ENCODE assay signal across 12 cellular contexts in the genomic region with DNA sequence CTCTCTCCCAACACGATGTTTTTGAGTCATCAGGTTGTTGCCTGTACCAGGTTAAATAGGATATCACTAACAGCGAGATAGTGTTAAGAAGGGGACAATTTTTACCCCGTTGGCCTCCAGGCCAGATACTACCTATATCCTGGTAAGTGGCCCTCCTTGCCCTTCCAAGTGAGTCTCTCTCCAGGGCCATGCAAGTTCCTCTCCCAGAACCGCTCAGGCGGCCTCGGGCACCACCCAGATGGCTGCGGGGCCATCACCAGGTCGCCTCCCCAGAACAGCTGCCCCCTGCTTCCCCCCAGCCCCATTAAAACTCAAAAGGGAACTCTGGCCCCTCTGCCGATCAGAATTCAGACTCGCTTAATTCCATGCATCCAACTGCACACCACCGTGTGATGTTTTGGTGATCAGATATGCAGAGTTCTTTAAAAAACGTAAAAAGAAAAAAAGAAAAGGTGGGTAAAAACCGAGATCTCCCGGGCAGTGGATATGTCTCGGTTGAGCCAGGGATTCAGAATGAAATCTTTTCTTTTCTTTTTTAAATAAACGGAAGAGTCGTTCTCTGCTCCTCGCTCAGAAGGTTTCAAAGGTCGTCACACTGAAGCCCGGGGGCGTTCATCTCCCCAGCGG. TPM values are rescaled to one million over a fixed set of nuclear protein-coding genes. Genes with fewer than 3 reads are reported as not detected.
DNase-seq lines count a peak whose midpoint lies in the region; ATAC-seq and TF ChIP-seq lines count a peak whose summit lies in the region.
"Had no signal": no experiment of that assay in that cellular context is flagged by ENCODE, and none has a peak within 500 bp of the region (broad histone marks: within the 10 kb centered on the region; RNA-seq: fewer than 3 reads in every experiment).

No MANE protein-coding gene starts in this region.

- H3K27me3 ChIP-seq in iPS-15b (ENCODE audit: control insufficient read depth, insufficient read depth, low read length) (no peaks in the 10 kb centered on the region), spleen (replicated peaks in 1 of 7) (peaks cover 6 to 64% (median 54%) of the 10 kb centered on the region in 7 donors)

- peak overlapping the region; percentile 7; the same call in 1 of the 2 replicates for H2AFZ ChIP-seq in OCI-LY7 (ENCODE audit: low read length)

- H3K79me2 ChIP-seq in OCI-LY7 (ENCODE audit: insufficient read depth, low read depth, low read length): no peaks in the 10 kb centered on the region

- H3K27ac Mint-ChIP-seq in activated CD4-positive, alpha-beta T cell treated with anti-CD3 and anti-CD28 coated beads, Interleukin-2, amount 10 ng/mL, durations not matched to agents 7 days and 5 days: no peak overlapping the region

- no peaks in the 10 kb centered on the region for H3K9me3 Mint-ChIP-seq in activated CD4-positive, alpha-beta T cell treated with anti-CD3 and anti-CD28 coated beads, Interleukin-2, amount 10 ng/mL, durations not matched to agents 7 days and 5 days

- H3K4me2 ChIP-seq in OCI-LY7 (ENCODE audit: low read length): no peak overlapping the region; the same call in 1 of the 2 replicates

- ATAC-seq in HG03565 (IDR thresholded peaks at IDR 0.05; ENCODE audit: unreplicated experiment) (no peak), HG03571 (IDR thresholded peaks at IDR 0.05; ENCODE audit: unreplicated experiment) (no peak)
- ATAC-seq: psoas muscle had no signal

- H3K27me3 Mint-ChIP-seq in activated CD4-positive, alpha-beta T cell treated with anti-CD3 and anti-CD28 coated beads, Interleukin-2, amount 10 ng/mL, durations not matched to agents 7 days and 5 days: peaks cover 64% of the 10 kb centered on the region

- peak overlapping the region; percentile 57 for H3K9ac ChIP-seq in iPS-15b (ENCODE audit: low read depth, low read length)

- no peaks in the 10 kb centered on the region for H4K20me1 ChIP-seq in OCI-LY7 (ENCODE audit: insufficient read depth, low read length)

- peak overlapping the region; percentile 26 for H3K4me3 Mint-ChIP-seq in activated CD4-positive, alpha-beta T cell treated with anti-CD3 and anti-CD28 coated beads, Interleukin-2, amount 10 ng/mL, durations not matched to agents 7 days and 5 days

- no peak for TF ChIP-seq CTCF in OCI-LY7 (conservative IDR thresholded peaks at IDR 0.05; ENCODE audit: low read length)
- TF ChIP-seq CTCF in spleen (IDR thresholded peaks at IDR 0.05 in 8 of 11, conservative IDR thresholded peaks at IDR 0.05 in 3 of 11): no peak

- no peak overlapping the region for H3K27ac ChIP-seq in OCI-LY7 (ENCODE audit: low read depth, low read length, poor library complexity, severe bottlenecking)
- H3K27ac ChIP-seq in spleen: no peak overlapping the region
- H3K27ac ChIP-seq: psoas muscle had no signal

- H3K4me3 ChIP-seq in OCI-LY7 (ENCODE audit: low read depth, low read length, poor library complexity, severe bottlenecking) (no peak overlapping the region), iPS-15b (ENCODE audit: low read depth, low read length) (peak overlapping the region; percentile 49), spleen (peak overlapping the region in 5 of 8 donors; percentile 49 to 73 (median 54))

- peaks cover 4% of the 10 kb centered on the region for H3K4me1 ChIP-seq in OCI-LY7 (ENCODE audit: insufficient read depth, low read length, poor library complexity, severe bottlenecking)
- H3K4me1 ChIP-seq in iPS-15b (ENCODE audit: control insufficient read depth, insufficient read depth, low read length): peaks cover 8% of the 10 kb centered on the region
- peaks cover 16 to 53% (median 36%) of the 10 kb centered on the region in 6 donors for H3K4me1 ChIP-seq in spleen

- TF ChIP-seq POLR2A in spleen (IDR thresholded peaks at IDR 0.05): no peak

- H3K4me1 Mint-ChIP-seq in activated CD4-positive, alpha-beta T cell treated with anti-CD3 and anti-CD28 coated beads, Interleukin-2, amount 10 ng/mL, durations not matched to agents 7 days and 5 days: peaks cover 32% of the 10 kb centered on the region

- intact Hi-C loops in OCI-LY7 (cut with micrococcal nuclease; ENCODE audit: unreplicated experiment) (no loop called here), spleen (cut with DNase I; ENCODE audit: low total_unique reads) (no loop called here)

- BruUV-seq in OCI-LY7 (replicated peaks; lab: Mats Ljungman, UMichigan): no TSS peak

- H3K36me3 ChIP-seq in OCI-LY7 (ENCODE audit: insufficient read depth, low read length): no peaks in the 10 kb centered on the region
- H3K36me3 ChIP-seq in iPS-15b (ENCODE audit: control insufficient read depth, insufficient read depth, low read length): peaks cover 38% of the 10 kb centered on the region
- H3K36me3 ChIP-seq in spleen: no peaks in the 10 kb centered on the region

- CTCF ChIA-PET in activated CD4-positive, alpha-beta T cell treated with anti-CD3 and anti-CD28 coated beads, Interleukin-2, amount 10 ng/mL, durations not matched to agents 7 days and 5 days (lab: Charles Lee): no interaction called here
- CTCF ChIA-PET in OCI-LY7 (lab: Charles Lee; ENCODE audit: unreplicated experiment): no interaction called here

- no peaks in the 10 kb centered on the region for H3K9me2 ChIP-seq in OCI-LY7 (ENCODE audit: insufficient read depth, low read length)

- H3K36me3 Mint-ChIP-seq in activated CD4-positive, alpha-beta T cell treated with anti-CD3 and anti-CD28 coated beads, Interleukin-2, amount 10 ng/mL, durations not matched to agents 7 days and 5 days (ENCODE audit: low read depth): no peaks in the 10 kb centered on the region

- 17 to 25% (median 21%) methylated on average over 22 of the region's 22 CpGs for WGBS in spleen, 5 donors

- H3K9me3 ChIP-seq in OCI-LY7 (ENCODE audit: low read length) (no peaks in the 10 kb centered on the region), iPS-15b (ENCODE audit: control insufficient read depth, insufficient read depth, low read length) (no peaks in the 10 kb centered on the region), spleen (no peaks in the 10 kb centered on the region)
- H3K9me3 ChIP-seq: psoas muscle had no signal

- POLR2A ChIA-PET in activated CD4-positive, alpha-beta T cell treated with anti-CD3 and anti-CD28 coated beads, Interleukin-2, amount 10 ng/mL, durations not matched to agents 7 days and 5 days (lab: Charles Lee): interaction anchor here (0.7 kb wide), 1 partner anchor 285 kb away, joined by 3 read pairs; no protein-coding TSS in a partner anchor
- POLR2A ChIA-PET in OCI-LY7 (lab: Charles Lee): interaction anchor here (1.0 kb wide), 1 partner anchor 11 kb away, joined by 3 read pairs; no protein-coding TSS in a partner anchor

- no peak for DNase-seq in activated CD4-positive, alpha-beta T cell treated with anti-CD3 and anti-CD28 coated beads, Interleukin-2, amount 10 ng/mL, durations not matched to agents 7 days and 5 days
- DNase-seq in activated CD4-positive, alpha-beta T cell treated with anti-CD3 and anti-CD28 coated beads for 1 hour: no peak
- DNase-seq in OCI-LY7 (ENCODE audit: low spot score) (no peak), spleen (no peak), DMS153 (lab: John Stamatoyannopoulos, UW) (no peak)
- DNase-seq: NCI-H345, psoas muscle, T-helper 9 cell had no signal

RNA-seq across cellular contexts. Expression of gene TRIM71, which starts 1.9 kb away (rescaled TPM):
- not detected for total RNA-seq in activated CD4-positive, alpha-beta T cell treated with anti-CD3 and anti-CD28 coated beads, Interleukin-2, amount 10 ng/mL, durations not matched to agents 7 days and 5 days
- total RNA-seq in OCI-LY7 (2014; rRNA removed; shearing (Covaris generic)): not detected in 2 replicates
- not detected in 2 replicates for total RNA-seq in OCI-LY7 (2022)
- under 1 TPM in 3 of 7 donors, not detected in 4; 0.03 to 0.09 (median 0.03) TPM for total RNA-seq in spleen
- polyA plus RNA-seq in spleen: under 1 TPM in 2 of 3 donors, not detected in 1; under 0.01 to 0.02 TPM
- total RNA-seq: psoas muscle had no signal
- polyA plus RNA-seq: AG04450 had no signal
